Comparison of ENCODE assay signal across 7 cellular contexts in the genomic region with DNA sequence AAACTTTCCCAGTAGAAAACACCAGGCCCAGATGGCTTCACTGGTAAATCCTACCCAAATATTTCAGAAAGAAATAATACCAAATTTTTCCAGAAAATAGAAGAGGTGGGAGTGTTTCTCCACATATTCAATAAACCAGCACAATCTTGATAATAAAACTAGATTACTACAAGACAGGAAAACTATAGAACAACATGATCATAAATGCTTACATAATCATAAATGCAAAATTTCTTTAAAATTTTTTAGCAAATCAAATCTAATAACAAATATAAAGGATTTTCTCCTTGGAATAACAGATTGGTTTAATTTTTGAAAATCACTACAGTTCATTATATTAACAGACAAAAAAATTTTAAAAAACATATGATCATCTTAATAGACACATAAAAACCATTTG.
"Had no signal": no experiment of that assay in that cellular context is flagged by ENCODE, and none has a peak within 500 bp of the region (broad histone marks: within the 10 kb centered on the region; RNA-seq: fewer than 3 reads in every experiment).

No MANE protein-coding gene starts in this region.

- H3K4me3 Mint-ChIP-seq: GM23338, H9 had no signal

- FAIRE-seq: H1, H54, HTR-8/SVneo had no signal

- H3K4me2 ChIP-seq: GM23338 had no signal

- H3K4me1 Mint-ChIP-seq: GM23338, H9 had no signal

- DNase-seq: H9, HCEC 1CT, KBM-7 had no signal

- H3K27ac Mint-ChIP-seq: GM23338, H9 had no signal

- ATAC-seq: GM23338 had no signal

- H3K4me3 ChIP-seq: GM23338 had no signal

- H2AFZ ChIP-seq: GM23338 had no signal
